Comparison of ENCODE assay signal across 1 cellular context in genomic region chr4:10120943-10121567, GRCh38.
TF ChIP-seq lines count a peak whose summit lies in the region.

No MANE protein-coding gene starts in this region.

TF ChIP-seq in HepG2, 621 proteins besides CTCF, POLR2A, EP300 and RAD21 (continued from another document and continues in another):
- TF ChIP-seq, protein P1, sequence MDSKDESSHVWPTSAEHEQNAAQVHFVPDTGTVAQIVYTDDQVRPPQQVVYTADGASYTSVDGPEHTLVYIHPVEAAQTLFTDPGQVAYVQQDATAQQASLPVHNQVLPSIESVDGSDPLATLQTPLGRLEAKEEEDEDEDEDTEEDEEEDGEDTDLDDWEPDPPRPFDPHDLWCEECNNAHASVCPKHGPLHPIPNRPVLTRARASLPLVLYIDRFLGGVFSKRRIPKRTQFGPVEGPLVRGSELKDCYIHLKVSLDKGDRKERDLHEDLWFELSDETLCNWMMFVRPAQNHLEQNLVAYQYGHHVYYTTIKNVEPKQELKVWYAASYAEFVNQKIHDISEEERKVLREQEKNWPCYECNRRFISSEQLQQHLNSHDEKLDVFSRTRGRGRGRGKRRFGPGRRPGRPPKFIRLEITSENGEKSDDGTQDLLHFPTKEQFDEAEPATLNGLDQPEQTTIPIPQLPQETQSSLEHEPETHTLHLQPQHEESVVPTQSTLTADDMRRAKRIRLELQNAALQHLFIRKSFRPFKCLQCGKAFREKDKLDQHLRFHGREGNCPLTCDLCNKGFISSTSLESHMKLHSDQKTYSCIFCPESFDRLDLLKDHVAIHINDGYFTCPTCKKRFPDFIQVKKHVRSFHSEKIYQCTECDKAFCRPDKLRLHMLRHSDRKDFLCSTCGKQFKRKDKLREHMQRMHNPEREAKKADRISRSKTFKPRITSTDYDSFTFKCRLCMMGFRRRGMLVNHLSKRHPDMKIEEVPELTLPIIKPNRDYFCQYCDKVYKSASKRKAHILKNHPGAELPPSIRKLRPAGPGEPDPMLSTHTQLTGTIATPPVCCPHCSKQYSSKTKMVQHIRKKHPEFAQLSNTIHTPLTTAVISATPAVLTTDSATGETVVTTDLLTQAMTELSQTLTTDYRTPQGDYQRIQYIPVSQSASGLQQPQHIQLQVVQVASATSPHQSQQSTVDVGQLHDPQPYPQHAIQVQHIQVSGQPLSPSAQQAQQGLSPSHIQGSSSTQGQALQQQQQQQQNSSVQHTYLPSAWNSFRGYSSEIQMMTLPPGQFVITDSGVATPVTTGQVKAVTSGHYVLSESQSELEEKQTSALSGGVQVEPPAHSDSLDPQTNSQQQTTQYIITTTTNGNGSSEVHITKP (CRISPR knock-in tag; IDR thresholded peaks at IDR 0.05; ENCODE audit: low read depth), result no peak
- TF ChIP-seq ZBTB3 (CRISPR knock-in tag; IDR thresholded peaks at IDR 0.05; ENCODE audit: borderline replicate concordance, low read depth) (no peak), ZNF773 (CRISPR knock-in tag; IDR thresholded peaks at IDR 0.05; ENCODE audit: borderline replicate concordance) (no peak), LBX2 (CRISPR knock-in tag; IDR thresholded peaks at IDR 0.05; ENCODE audit: borderline replicate concordance) (no peak), MTA1 (CRISPR knock-in tag; IDR thresholded peaks at IDR 0.05; ENCODE audit: borderline replicate concordance) (no peak), HBP1 (CRISPR knock-in tag; IDR thresholded peaks at IDR 0.05; ENCODE audit: low read depth) (peak; percentile 27; the same call in 1 of the 2 replicates), ZBTB14 (CRISPR knock-in tag; IDR thresholded peaks at IDR 0.05) (no peak), RFX3 (CRISPR knock-in tag; IDR thresholded peaks at IDR 0.05) (no peak), HMG20B (CRISPR knock-in tag; conservative IDR thresholded peaks at IDR 0.05) (no peak), CBFB (CRISPR knock-in tag; IDR thresholded peaks at IDR 0.05) (no peak), BORCS8-MEF2B (CRISPR knock-in tag; IDR thresholded peaks at IDR 0.05) (no peak), ZNF577 (CRISPR knock-in tag; IDR thresholded peaks at IDR 0.05; ENCODE audit: borderline replicate concordance, low read depth) (no peak), ATF2 (CRISPR knock-in tag; IDR thresholded peaks at IDR 0.05) (no peak), ZFX (CRISPR knock-in tag; IDR thresholded peaks at IDR 0.05; ENCODE audit: low read depth) (peak; percentile 70), MED1 (CRISPR knock-in tag; IDR thresholded peaks at IDR 0.05) (peak; percentile 37; the same call in 1 of the 2 replicates), MLXIP (CRISPR knock-in tag; IDR thresholded peaks at IDR 0.05; ENCODE audit: borderline replicate concordance) (no peak; the same call in 1 of the 2 replicates), NFKBIZ (CRISPR knock-in tag; IDR thresholded peaks at IDR 0.05) (no peak), ZNF562 (CRISPR knock-in tag; IDR thresholded peaks at IDR 0.05; ENCODE audit: borderline replicate concordance) (no peak), ZNF597 (CRISPR knock-in tag; IDR thresholded peaks at IDR 0.05) (no peak), TEAD3 (CRISPR knock-in tag; optimal IDR thresholded peaks at IDR 0.05; ENCODE audit: borderline replicate concordance) (peak; percentile 93), HNF4G (IDR thresholded peaks at IDR 0.05; ENCODE audit: borderline replicate concordance, low read depth, low read length) (peak; percentile 62; the same call in 1 of the 2 replicates), HNF4G (CRISPR knock-in tag; IDR thresholded peaks at IDR 0.05; ENCODE audit: borderline replicate concordance, low read depth) (peak; percentile 31; the same call in 1 of the 2 replicates), MNT (IDR thresholded peaks at IDR 0.05) (no peak), NFIC (IDR thresholded peaks at IDR 0.05; ENCODE audit: low read length) (peak; percentile 26; the same call in 1 of the 2 replicates), DDIT3 (CRISPR knock-in tag; IDR thresholded peaks at IDR 0.05) (no peak), TCF7L2 (IDR thresholded peaks at IDR 0.05; ENCODE audit: low read depth, low read length) (no peak), TOE1 (CRISPR knock-in tag; IDR thresholded peaks at IDR 0.05) (no peak), ZSCAN9 (CRISPR knock-in tag; IDR thresholded peaks at IDR 0.05; ENCODE audit: borderline replicate concordance) (peak; percentile 47; the same call in 1 of the 2 replicates), ZNF569 (CRISPR knock-in tag; IDR thresholded peaks at IDR 0.05; ENCODE audit: borderline replicate concordance) (no peak), ZNF180 (CRISPR knock-in tag; IDR thresholded peaks at IDR 0.05; ENCODE audit: borderline replicate concordance, low read depth) (no peak), ZNF282 (IDR thresholded peaks at IDR 0.05; ENCODE audit: partially characterized antibody) (no peak), ZNF335 (CRISPR knock-in tag; IDR thresholded peaks at IDR 0.05) (no peak), ZNF83 (CRISPR knock-in tag; IDR thresholded peaks at IDR 0.05; ENCODE audit: borderline replicate concordance) (no peak), YEATS4 (CRISPR knock-in tag; IDR thresholded peaks at IDR 0.05; ENCODE audit: borderline replicate concordance) (peak; percentile 34; the same call in 1 of the 2 replicates), ZNF207 (IDR thresholded peaks at IDR 0.05; ENCODE audit: borderline replicate concordance) (no peak), ARHGAP35 (CRISPR knock-in tag; IDR thresholded peaks at IDR 0.05; ENCODE audit: borderline replicate concordance) (no peak), MLLT10 (CRISPR knock-in tag; IDR thresholded peaks at IDR 0.05) (no peak), RFXANK (CRISPR knock-in tag; IDR thresholded peaks at IDR 0.05) (no peak), MYC (CRISPR knock-in tag; IDR thresholded peaks at IDR 0.05; ENCODE audit: borderline replicate concordance) (no peak; the same call in 1 of the 2 replicates)
- TF ChIP-seq, protein P2, sequence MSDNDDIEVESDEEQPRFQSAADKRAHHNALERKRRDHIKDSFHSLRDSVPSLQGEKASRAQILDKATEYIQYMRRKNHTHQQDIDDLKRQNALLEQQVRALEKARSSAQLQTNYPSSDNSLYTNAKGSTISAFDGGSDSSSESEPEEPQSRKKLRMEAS (IDR thresholded peaks at IDR 0.05), result peak; percentile 69
- TF ChIP-seq, protein P3, sequence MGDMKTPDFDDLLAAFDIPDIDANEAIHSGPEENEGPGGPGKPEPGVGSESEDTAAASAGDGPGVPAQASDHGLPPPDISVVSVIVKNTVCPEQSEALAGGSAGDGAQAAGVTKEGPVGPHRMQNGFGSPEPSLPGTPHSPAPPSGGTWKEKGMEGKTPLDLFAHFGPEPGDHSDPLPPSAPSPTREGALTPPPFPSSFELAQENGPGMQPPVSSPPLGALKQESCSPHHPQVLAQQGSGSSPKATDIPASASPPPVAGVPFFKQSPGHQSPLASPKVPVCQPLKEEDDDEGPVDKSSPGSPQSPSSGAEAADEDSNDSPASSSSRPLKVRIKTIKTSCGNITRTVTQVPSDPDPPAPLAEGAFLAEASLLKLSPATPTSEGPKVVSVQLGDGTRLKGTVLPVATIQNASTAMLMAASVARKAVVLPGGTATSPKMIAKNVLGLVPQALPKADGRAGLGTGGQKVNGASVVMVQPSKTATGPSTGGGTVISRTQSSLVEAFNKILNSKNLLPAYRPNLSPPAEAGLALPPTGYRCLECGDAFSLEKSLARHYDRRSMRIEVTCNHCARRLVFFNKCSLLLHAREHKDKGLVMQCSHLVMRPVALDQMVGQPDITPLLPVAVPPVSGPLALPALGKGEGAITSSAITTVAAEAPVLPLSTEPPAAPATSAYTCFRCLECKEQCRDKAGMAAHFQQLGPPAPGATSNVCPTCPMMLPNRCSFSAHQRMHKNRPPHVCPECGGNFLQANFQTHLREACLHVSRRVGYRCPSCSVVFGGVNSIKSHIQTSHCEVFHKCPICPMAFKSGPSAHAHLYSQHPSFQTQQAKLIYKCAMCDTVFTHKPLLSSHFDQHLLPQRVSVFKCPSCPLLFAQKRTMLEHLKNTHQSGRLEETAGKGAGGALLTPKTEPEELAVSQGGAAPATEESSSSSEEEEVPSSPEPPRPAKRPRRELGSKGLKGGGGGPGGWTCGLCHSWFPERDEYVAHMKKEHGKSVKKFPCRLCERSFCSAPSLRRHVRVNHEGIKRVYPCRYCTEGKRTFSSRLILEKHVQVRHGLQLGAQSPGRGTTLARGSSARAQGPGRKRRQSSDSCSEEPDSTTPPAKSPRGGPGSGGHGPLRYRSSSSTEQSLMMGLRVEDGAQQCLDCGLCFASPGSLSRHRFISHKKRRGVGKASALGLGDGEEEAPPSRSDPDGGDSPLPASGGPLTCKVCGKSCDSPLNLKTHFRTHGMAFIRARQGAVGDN (CRISPR knock-in tag; IDR thresholded peaks at IDR 0.05), result peak; percentile 25; the same call in 1 of the 2 replicates
- TF ChIP-seq, protein P4, sequence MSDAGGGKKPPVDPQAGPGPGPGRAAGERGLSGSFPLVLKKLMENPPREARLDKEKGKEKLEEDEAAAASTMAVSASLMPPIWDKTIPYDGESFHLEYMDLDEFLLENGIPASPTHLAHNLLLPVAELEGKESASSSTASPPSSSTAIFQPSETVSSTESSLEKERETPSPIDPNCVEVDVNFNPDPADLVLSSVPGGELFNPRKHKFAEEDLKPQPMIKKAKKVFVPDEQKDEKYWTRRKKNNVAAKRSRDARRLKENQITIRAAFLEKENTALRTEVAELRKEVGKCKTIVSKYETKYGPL (CRISPR knock-in tag; IDR thresholded peaks at IDR 0.05), result peak; percentile 72; the same call in 1 of the 2 replicates
